In genomic region chr9:119167876-119168275, GRCh38 we compare ENCODE assay signal across 22 cellular contexts.
"Had no signal": no experiment of that assay in that cellular context is flagged by ENCODE, and none has a peak within 500 bp of the region (broad histone marks: within the 10 kb centered on the region; RNA-seq: fewer than 3 reads in every experiment).

No MANE protein-coding gene starts in this region.

- H3K4me3 ChIP-seq: SJSA1, SK-N-MC had no signal

- H3K27ac ChIP-seq: SJSA1, SK-N-MC had no signal

- H3K9me3 ChIP-seq: SJSA1 had no signal

- H3K36me3 ChIP-seq: SJSA1 had no signal

- DNase-seq: KBM-7, MV-4-11, NCI-H1048, NCI-H1105 treated with DMSO at 0.1 percent for 48 hours, NCI-H1417 treated with DMSO at 0.1 percent for 48 hours, NCI-H146, NCI-H1694 treated with DMSO at 0.1 percent for 48 hours, NCI-H1930, NCI-H2081, NCI-H2107, NCI-H2227 treated with DMSO at 0.1 percent for 48 hours, NCI-H510A, NCI-H524 treated with DMSO at 0.1 percent for 48 hours, NCI-H69, NCI-H774, Right ventricle myocardium superior, RPMI8226, SIG-M5, SW 1271 had no signal

- H3K4me1 ChIP-seq: SJSA1 had no signal

- FAIRE-seq: RCC 7860 had no signal

- H3K27me3 ChIP-seq: SJSA1 had no signal
